In the genomic region with DNA sequence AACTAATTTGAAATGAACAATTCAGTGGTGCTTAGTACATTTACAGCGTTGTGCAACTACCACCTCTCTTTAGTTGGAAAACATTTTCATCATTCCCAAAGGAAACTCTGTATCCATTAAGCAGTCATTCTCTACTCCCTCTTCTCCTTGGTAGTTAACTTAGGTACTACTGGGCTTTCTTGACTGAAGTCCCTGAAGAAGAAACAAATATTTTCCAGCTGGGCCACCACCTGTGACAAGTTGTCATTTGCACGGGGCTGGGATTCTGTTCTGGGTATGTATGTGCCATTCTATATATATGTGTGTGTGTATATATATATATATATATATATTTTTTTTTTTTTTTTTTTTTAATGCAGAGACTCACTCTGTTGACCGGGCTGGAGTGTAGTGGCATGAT, we compare ENCODE assay signal across 1 cellular context.
TF ChIP-seq lines count a peak whose summit lies in the region.

No MANE protein-coding gene starts in this region.

TF ChIP-seq in GM23338, 12 proteins besides CTCF, POLR2A, EP300 and RAD21:
- TF ChIP-seq POLR2AphosphoS5 (IDR thresholded peaks at IDR 0.05; ENCODE audit: low read depth): no peak
- no peak for TF ChIP-seq EZH2phosphoT487 (IDR thresholded peaks at IDR 0.05; ENCODE audit: unreplicated experiment)
- TF ChIP-seq ZNF331 (CRISPR knock-in tag; IDR thresholded peaks at IDR 0.05; ENCODE audit: low read depth): no peak
- TF ChIP-seq CREB1 (CRISPR knock-in tag; IDR thresholded peaks at IDR 0.05; ENCODE audit: low read depth): no peak
- TF ChIP-seq, protein P1, sequence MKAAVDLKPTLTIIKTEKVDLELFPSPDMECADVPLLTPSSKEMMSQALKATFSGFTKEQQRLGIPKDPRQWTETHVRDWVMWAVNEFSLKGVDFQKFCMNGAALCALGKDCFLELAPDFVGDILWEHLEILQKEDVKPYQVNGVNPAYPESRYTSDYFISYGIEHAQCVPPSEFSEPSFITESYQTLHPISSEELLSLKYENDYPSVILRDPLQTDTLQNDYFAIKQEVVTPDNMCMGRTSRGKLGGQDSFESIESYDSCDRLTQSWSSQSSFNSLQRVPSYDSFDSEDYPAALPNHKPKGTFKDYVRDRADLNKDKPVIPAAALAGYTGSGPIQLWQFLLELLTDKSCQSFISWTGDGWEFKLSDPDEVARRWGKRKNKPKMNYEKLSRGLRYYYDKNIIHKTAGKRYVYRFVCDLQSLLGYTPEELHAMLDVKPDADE (IDR thresholded peaks at IDR 0.05): no peak
- no peak for TF ChIP-seq ZNF114 (CRISPR knock-in tag; IDR thresholded peaks at IDR 0.05)
TF ChIP-seq in GM23338: peak in this region for 0.
